In the genomic region with DNA sequence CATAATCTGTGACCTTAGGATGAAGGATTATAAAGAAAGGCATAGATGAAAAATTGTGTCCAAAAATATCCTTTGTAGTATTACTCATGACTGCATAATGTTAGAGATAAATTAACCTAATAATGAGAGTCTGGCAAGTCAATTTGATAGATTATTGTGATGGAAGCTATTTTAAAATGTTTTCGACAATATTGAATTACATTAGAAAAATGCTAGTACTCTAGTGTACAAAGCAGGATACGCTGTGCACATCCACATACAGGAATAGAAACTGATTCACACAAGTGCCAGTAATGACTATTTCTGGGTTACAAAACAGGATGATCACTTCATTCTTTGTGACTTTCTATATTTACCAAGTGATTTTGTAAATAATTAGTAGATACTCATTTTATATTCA, we compare ENCODE assay signal across 26 cellular contexts. TPM values are rescaled to one million over a fixed set of nuclear protein-coding genes. Genes with fewer than 3 reads are reported as not detected.
DNase-seq lines count a peak whose midpoint lies in the region; ATAC-seq and TF ChIP-seq lines count a peak whose summit lies in the region.
"Had no signal": no experiment of that assay in that cellular context is flagged by ENCODE, and none has a peak within 500 bp of the region (broad histone marks: within the 10 kb centered on the region; RNA-seq: fewer than 3 reads in every experiment).

No MANE protein-coding gene starts in this region.

- no peak overlapping the region for H3K9ac ChIP-seq in SK-N-SH
- H3K9ac ChIP-seq: GM23248 had no signal

- H3K4me1 ChIP-seq in SK-N-SH (ENCODE audit: control insufficient read depth in 1 of 2, insufficient read depth in 2 of 2, low read depth in 1 of 2, low read length in 1 of 2) (peaks cover 0 to 13% of the 10 kb centered on the region in 2 experiments; a peak in 2 of 4 replicates), right atrium auricular region (no peaks in the 10 kb centered on the region)

- no peak overlapping the region for H3K4me3 Mint-ChIP-seq in stimulated activated effector memory CD8-positive, alpha-beta T cell treated with anti-CD3 and anti-CD28 coated beads, Interleukin-12 subunit alpha, Interleukin-12 subunit beta, amount 100 ng/mL, for 72 hours

- no peaks in the 10 kb centered on the region for H3K4me1 Mint-ChIP-seq in stimulated activated effector memory CD8-positive, alpha-beta T cell treated with anti-CD3 and anti-CD28 coated beads, Interleukin-12 subunit alpha, Interleukin-12 subunit beta, amount 100 ng/mL, for 72 hours

- DNase-seq in NOMO-1 treated with DMSO at 0.1 percent for 48 hours (lab: John Stamatoyannopoulos, UW; ENCODE audit: unreplicated experiment) = peak; percentile 12
- DNase-seq in NOMO-1 treated with dmso at 0.1 percent for 144 hours (lab: John Stamatoyannopoulos, UW; ENCODE audit: unreplicated experiment) = no peak
- peak; percentile 12 for DNase-seq in SK-N-SH
- DNase-seq in fibroblast of mammary gland (ENCODE audit: low read depth) = peak; percentile 14
- DNase-seq in activated naive CD4-positive, alpha-beta T cell treated with Interleukin-2 at 50 U/mL for 16 hours = no peak
- DNase-seq in stimulated activated effector memory CD8-positive, alpha-beta T cell treated with anti-CD3 and anti-CD28 coated beads, Interleukin-12 subunit alpha, Interleukin-12 subunit beta, amount 100 ng/mL, for 72 hours (ENCODE audit: low spot score in 2 of 2) = no peak
- no peak for DNase-seq in right atrium auricular region (ENCODE audit: low spot score)
- DNase-seq: 8988T, ACHN, BE2C, Calu3, DMS79 treated with DMSO at 0.1 percent for 48 hours, GF-D8, H7, Kasumi-1, NCI-H1105, NCI-H146, NCI-H1930, NCI-H2107, NCI-H526, SIG-M5 had no signal

- H2AFZ ChIP-seq in SK-N-SH (ENCODE audit: low read depth) = no peak overlapping the region
- H2AFZ ChIP-seq: GM23248 had no signal

- TF ChIP-seq CTCF in SK-N-SH (IDR thresholded peaks at IDR 0.05) (no peak), fibroblast of mammary gland (conservative IDR thresholded peaks at IDR 0.05; ENCODE audit: control insufficient read depth, insufficient read depth, low read depth, low read length) (no peak), right atrium auricular region (IDR thresholded peaks at IDR 0.05) (no peak)

- peak in 1 of 2 experiments; percentile 91; a peak in 2 of 4 replicates for TF ChIP-seq EP300 in SK-N-SH (IDR thresholded peaks at IDR 0.05; ENCODE audit: borderline replicate concordance in 1 of 2, low read depth in 1 of 2, low read length in 1 of 2)

- H3K79me2 ChIP-seq in SK-N-SH (ENCODE audit: insufficient read depth) = no peaks in the 10 kb centered on the region

- H3K9me2 ChIP-seq in SK-N-SH = no peaks in the 10 kb centered on the region

- H3K4me2 ChIP-seq in SK-N-SH = no peak overlapping the region

- no peak for TF ChIP-seq RAD21 in SK-N-SH (IDR thresholded peaks at IDR 0.05; ENCODE audit: low read length)

- POLR2A ChIA-PET in SK-N-SH (lab: Yijun Ruan, JAX) = no interaction called here

- H3K27me3 ChIP-seq in SK-N-SH (ENCODE audit: insufficient read depth) = no peaks in the 10 kb centered on the region; the same call in 1 of the 2 replicates
- no peaks in the 10 kb centered on the region for H3K27me3 ChIP-seq in right atrium auricular region
- H3K27me3 ChIP-seq: BE2C had no signal

- no peaks in the 10 kb centered on the region for H4K20me1 ChIP-seq in SK-N-SH (ENCODE audit: insufficient read depth)

- H3F3A ChIP-seq in SK-N-SH (replicated peaks; ENCODE audit: insufficient read depth) = no peaks in the 10 kb centered on the region

- no peak overlapping the region for H3K27ac Mint-ChIP-seq in stimulated activated effector memory CD8-positive, alpha-beta T cell treated with anti-CD3 and anti-CD28 coated beads, Interleukin-12 subunit alpha, Interleukin-12 subunit beta, amount 100 ng/mL, for 72 hours

- peak overlapping the region in 1 of 2 experiments; percentile 69; a peak in 1 of 4 replicates for H3K27ac ChIP-seq in SK-N-SH (ENCODE audit: low read depth in 2 of 2, low read length in 1 of 2)
- H3K27ac ChIP-seq in right atrium auricular region = no peak overlapping the region
- H3K27ac ChIP-seq: GM23248, SK-N-MC had no signal

- H3K4me3 ChIP-seq in SK-N-SH (ENCODE audit: low read depth in 2 of 2, low read length in 1 of 2) (no peak overlapping the region), fibroblast of mammary gland (ENCODE audit: control insufficient read depth, low read depth, low read length) (no peak overlapping the region), right atrium auricular region (no peak overlapping the region)
- H3K4me3 ChIP-seq: GM23248, K562, SK-N-MC had no signal

- WGBS in SK-N-SH (ENCODE audit: low lambda C conversion rate) = 37% methylated on average over 2 of the region's 2 CpGs

- no peaks in the 10 kb centered on the region for H3K36me3 Mint-ChIP-seq in stimulated activated effector memory CD8-positive, alpha-beta T cell treated with anti-CD3 and anti-CD28 coated beads, Interleukin-12 subunit alpha, Interleukin-12 subunit beta, amount 100 ng/mL, for 72 hours

- H3K9me3 ChIP-seq in SK-N-SH = no peaks in the 10 kb centered on the region
- no peaks in the 10 kb centered on the region for H3K9me3 ChIP-seq in right atrium auricular region
- H3K9me3 ChIP-seq: BE2C had no signal

- H3K9me3 Mint-ChIP-seq in stimulated activated effector memory CD8-positive, alpha-beta T cell treated with anti-CD3 and anti-CD28 coated beads, Interleukin-12 subunit alpha, Interleukin-12 subunit beta, amount 100 ng/mL, for 72 hours = no peaks in the 10 kb centered on the region

- CTCF ChIA-PET in SK-N-SH (lab: Yijun Ruan, JAX) = interaction anchor here (1.1 to 1.2 kb wide), 3 partner anchors 37 to 662 kb away, joined by 3 to 4 read pairs (median 4); no protein-coding TSS in a partner anchor

- H3K36me3 ChIP-seq in SK-N-SH (replicated peaks in 1 of 2; ENCODE audit: control insufficient read depth in 1 of 2, insufficient read depth in 2 of 2, low read length in 1 of 2) (no peaks in the 10 kb centered on the region), right atrium auricular region (no peaks in the 10 kb centered on the region)
- H3K36me3 ChIP-seq: BE2C had no signal

- no peak for ATAC-seq in stimulated activated effector memory CD8-positive, alpha-beta T cell treated with anti-CD3 and anti-CD28 coated beads, Interleukin-12 subunit alpha, Interleukin-12 subunit beta, amount 100 ng/mL, for 72 hours
- ATAC-seq: K562 had no signal

TF ChIP-seq in SK-N-SH, 30 proteins besides CTCF, POLR2A, EP300 and RAD21:
- TF ChIP-seq NFIC (IDR thresholded peaks at IDR 0.05; ENCODE audit: borderline replicate concordance) (no peak), ELF1 (IDR thresholded peaks at IDR 0.05) (no peak), USF1 (IDR thresholded peaks at IDR 0.05; ENCODE audit: borderline replicate concordance, low read depth) (no peak), CHD2 (IDR thresholded peaks at IDR 0.05; ENCODE audit: low read length, partially characterized antibody) (peak; percentile 50), RCOR1 (IDR thresholded peaks at IDR 0.05; ENCODE audit: low read length) (peak; percentile 77)

RNA-seq across cellular contexts. Expression of gene SLC17A2, which starts 3.3 kb away (rescaled TPM):
- polyA plus RNA-seq in SK-N-SH (2012; rRNA removed) = not detected in 2 replicates
- not detected in 2 replicates for polyA plus RNA-seq in SK-N-SH (2012; cell fraction: cytosol; rRNA removed)
- polyA plus RNA-seq in SK-N-SH (2012; cell fraction: nucleus; rRNA removed) = not detected in 2 replicates
- not detected for total RNA-seq in right atrium auricular region
- total RNA-seq: Calu3, GM23248, H7, HT1080, K562, M059J had no signal
- polyA plus RNA-seq: GM23248, K562 had no signal

RNA-seq across cellular contexts. Expression of gene TRIM38, which starts 35.4 kb away (rescaled TPM):
- polyA plus RNA-seq in SK-N-SH (2012; rRNA removed) = 0.62 and 0.88 TPM in 2 replicates
- 0.55 and 0.62 TPM in 2 replicates for polyA plus RNA-seq in SK-N-SH (2012; cell fraction: cytosol; rRNA removed)
- polyA plus RNA-seq in SK-N-SH (2012; cell fraction: nucleus; rRNA removed) = 1.6 and 2.5 TPM in 2 replicates
- 1 to 10 TPM; 2.5 to 5.2 TPM for total RNA-seq in right atrium auricular region

RNA-seq across cellular contexts. Expression of gene SLC17A3, which starts 53.1 kb away (rescaled TPM):
- polyA plus RNA-seq in SK-N-SH (2012; rRNA removed) = 0.08 TPM in 1 of 2 replicates, not detected in the other
- polyA plus RNA-seq in SK-N-SH (2012; cell fraction: cytosol; rRNA removed) = 0.04 TPM in 1 of 2 replicates, not detected in the other
- not detected in 2 replicates for polyA plus RNA-seq in SK-N-SH (2012; cell fraction: nucleus; rRNA removed)
- not detected for total RNA-seq in right atrium auricular region
- total RNA-seq: Calu3, GM23248, H7, HT1080, K562, M059J had no signal
- polyA plus RNA-seq: GM23248 had no signal

Comparison
In these comparisons a context has a peak if more than half of its experiments do, and no peak if none do; other contexts are left out.
1. DNase-seq: peak in NOMO-1 treated with DMSO at 0.1 percent for 48 hours (single experiment), SK-N-SH (single experiment) and fibroblast of mammary gland (single experiment); none in NOMO-1 treated with dmso at 0.1 percent for 144 hours (single experiment), activated naive CD4-positive, alpha-beta T cell treated with Interleukin-2 at 50 U/mL for 16 hours (single experiment), stimulated activated effector memory CD8-positive, alpha-beta T cell treated with anti-CD3 and anti-CD28 coated beads, Interleukin-12 subunit alpha, Interleukin-12 subunit beta, amount 100 ng/mL, for 72 hours (0 of 2) and right atrium auricular region (single experiment).